Comparison of ENCODE assay signal across 28 cellular contexts in the genomic region with DNA sequence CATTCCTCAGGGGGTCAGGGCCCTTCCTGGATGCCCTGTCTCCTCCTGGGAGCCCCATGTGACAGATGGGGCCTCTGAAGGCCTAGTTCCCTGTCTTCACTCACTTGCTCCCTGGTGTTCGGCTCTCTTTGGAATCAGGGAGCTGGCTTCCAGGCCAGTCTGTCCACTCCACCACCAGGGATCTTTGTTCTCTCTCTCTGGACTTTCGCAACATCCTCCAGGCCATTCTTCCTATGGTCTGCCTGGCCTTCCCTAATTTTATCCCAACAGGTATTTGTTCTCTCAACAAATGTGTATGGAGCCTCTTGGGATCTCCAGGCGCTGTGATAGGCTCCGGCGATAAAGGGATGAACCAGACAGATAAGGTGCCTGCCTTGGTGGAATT.
"Had no signal": no experiment of that assay in that cellular context is flagged by ENCODE, and none has a peak within 500 bp of the region (broad histone marks: within the 10 kb centered on the region; RNA-seq: fewer than 3 reads in every experiment).

No MANE protein-coding gene starts in this region.

- H3K4me1 Mint-ChIP-seq: activated naive CD4-positive, alpha-beta T cell treated with anti-CD3 and anti-CD28 coated beads, Interleukin-2, amount 50 U/mL, for 24 hours; activated naive CD8-positive, alpha-beta T cell treated with anti-CD3 and anti-CD28 coated beads, Interleukin-2, amount 50 U/mL, for 24 hours; central memory CD8-positive, alpha-beta T cell had no signal

- H3K36me3 ChIP-seq: pancreas, prostate gland, sigmoid colon, transverse colon, WERI-Rb-1 had no signal

- H3K4me3 Mint-ChIP-seq: activated CD4-positive, alpha-beta memory T cell treated with anti-CD3 and anti-CD28 coated beads for 36 hours; activated CD4-positive, alpha-beta T cell treated with anti-CD3 and anti-CD28 coated beads, Interleukin-2, amount 10 ng/mL, durations not matched to agents 24 days and 14 days; activated naive CD4-positive, alpha-beta T cell treated with anti-CD3 and anti-CD28 coated beads, Interleukin-2, amount 50 U/mL, for 24 hours; activated naive CD8-positive, alpha-beta T cell treated with anti-CD3 and anti-CD28 coated beads, Interleukin-2, amount 50 U/mL, for 24 hours; central memory CD8-positive, alpha-beta T cell; mesothelial cell of epicardium; T-helper 1 cell treated with Interleukin-12 subunit alpha and Interleukin-12 subunit beta and Interleukin-4 antibody, amounts not matched to agents 30 μg/mL and 1 μg/mL, for 36 hours had no signal

- H3K36me3 Mint-ChIP-seq: activated CD4-positive, alpha-beta memory T cell treated with anti-CD3 and anti-CD28 coated beads for 36 hours; mesothelial cell of epicardium had no signal

- H3K27me3 ChIP-seq: pancreas, sigmoid colon, testis, transverse colon had no signal

- H3K27me3 Mint-ChIP-seq: activated CD4-positive, alpha-beta memory T cell treated with anti-CD3 and anti-CD28 coated beads for 36 hours; activated CD4-positive, alpha-beta T cell treated with anti-CD3 and anti-CD28 coated beads, Interleukin-2, amount 10 ng/mL, durations not matched to agents 24 days and 14 days; activated naive CD4-positive, alpha-beta T cell treated with anti-CD3 and anti-CD28 coated beads, Interleukin-2, amount 50 U/mL, for 24 hours; activated naive CD8-positive, alpha-beta T cell treated with anti-CD3 and anti-CD28 coated beads, Interleukin-2, amount 50 U/mL, for 24 hours; central memory CD8-positive, alpha-beta T cell; naive B cell had no signal

- H3K4me1 ChIP-seq: pancreas, prostate gland, sigmoid colon, testis, transverse colon had no signal

- ATAC-seq: activated CD4-positive, CD25-positive, alpha-beta regulatory T cell treated with anti-CD3 and anti-CD28 coated beads, Interleukin-2, amount 50 U/mL, for 24 hours; activated naive CD8-positive, alpha-beta T cell treated with anti-CD3 and anti-CD28 coated beads, Interleukin-2, amount 50 U/mL, for 24 hours; pancreas had no signal

- H3K27ac ChIP-seq: pancreas, prostate gland, sigmoid colon, testis, transverse colon, WERI-Rb-1 had no signal

- H3K9me3 Mint-ChIP-seq: activated CD4-positive, alpha-beta memory T cell treated with anti-CD3 and anti-CD28 coated beads for 36 hours; activated CD4-positive, alpha-beta T cell treated with anti-CD3 and anti-CD28 coated beads, Interleukin-2, amount 10 ng/mL, durations not matched to agents 24 days and 14 days; activated naive CD4-positive, alpha-beta T cell treated with anti-CD3 and anti-CD28 coated beads, Interleukin-2, amount 50 U/mL, for 24 hours; activated naive CD8-positive, alpha-beta T cell treated with anti-CD3 and anti-CD28 coated beads, Interleukin-2, amount 50 U/mL, for 24 hours; activated T-helper 2 cell treated with anti-CD3 and anti-CD28 coated beads, Interferon-gamma antibody, Interleukin-2, Interleukin-4, amounts not matched to agents 10 μg/mL and 5 μg/mL and 100 μg/mL, durations not matched to agents 14 hours and 24 hours and 36 hours; central memory CD8-positive, alpha-beta T cell; mesothelial cell of epicardium; naive B cell; T-helper 1 cell treated with Interleukin-12 subunit alpha and Interleukin-12 subunit beta and Interleukin-4 antibody, amounts not matched to agents 30 μg/mL and 1 μg/mL, for 36 hours had no signal

- DNase-seq: activated CD4-positive, alpha-beta memory T cell treated with anti-CD3 and anti-CD28 coated beads for 36 hours; activated CD4-positive, alpha-beta T cell treated with anti-CD3 and anti-CD28 coated beads, Interleukin-2, amount 10 ng/mL, durations not matched to agents 24 days and 14 days; activated CD8-positive, alpha-beta memory T cell treated with anti-CD3 and anti-CD28 coated beads, Interleukin-2, amount 50 U/mL, for 4 hours; activated naive CD8-positive, alpha-beta T cell treated with anti-CD3 and anti-CD28 coated beads, Interleukin-2, amount 50 U/mL, for 24 hours; activated T-cell treated with anti-CD3 and anti-CD28 coated beads, Interleukin-2, amount 50 U/mL, for 48 hours; dermis blood vessel endothelial cell; effector CD4-positive, alpha-beta T cell; mammary epithelial cell; naive B cell; pancreas; retina; sigmoid colon; stimulated activated CD4-positive, alpha-beta T cell treated with anti-CD3 and anti-CD28 coated beads, Interleukin-1b, Interleukin-23, amount 100 ng/mL, for 48 hours; stimulated activated CD4-positive, alpha-beta T cell treated with anti-CD3 and anti-CD28 coated beads, Interleukin-4, amount 100 ng/mL, for 4 hours; stimulated activated CD8-positive, alpha-beta memory T cell treated with anti-CD3 and anti-CD28 coated beads, Interleukin-4, amount 100 ng/mL, for 48 hours; stimulated activated naive CD4-positive, alpha-beta T cell; SW 1271; T1000; testis; WERI-Rb-1 had no signal

- H3K4me3 ChIP-seq: pancreas, prostate gland, sigmoid colon, testis, transverse colon had no signal

- H3K27ac Mint-ChIP-seq: activated CD4-positive, alpha-beta memory T cell treated with anti-CD3 and anti-CD28 coated beads for 36 hours; activated CD4-positive, alpha-beta T cell treated with anti-CD3 and anti-CD28 coated beads, Interleukin-2, amount 10 ng/mL, durations not matched to agents 24 days and 14 days; activated naive CD4-positive, alpha-beta T cell treated with anti-CD3 and anti-CD28 coated beads, Interleukin-2, amount 50 U/mL, for 24 hours; activated naive CD8-positive, alpha-beta T cell treated with anti-CD3 and anti-CD28 coated beads, Interleukin-2, amount 50 U/mL, for 24 hours; activated T-helper 2 cell treated with anti-CD3 and anti-CD28 coated beads, Interferon-gamma antibody, Interleukin-2, Interleukin-4, amounts not matched to agents 10 μg/mL and 5 μg/mL and 100 μg/mL, durations not matched to agents 14 hours and 24 hours and 36 hours; mesothelial cell of epicardium; T-helper 1 cell treated with Interleukin-12 subunit alpha and Interleukin-12 subunit beta and Interleukin-4 antibody, amounts not matched to agents 30 μg/mL and 1 μg/mL, for 36 hours had no signal

- H3K9me3 ChIP-seq: pancreas, prostate gland, sigmoid colon, testis, transverse colon had no signal
